Comparison of ENCODE assay signal across 16 cellular contexts in the genomic region with DNA sequence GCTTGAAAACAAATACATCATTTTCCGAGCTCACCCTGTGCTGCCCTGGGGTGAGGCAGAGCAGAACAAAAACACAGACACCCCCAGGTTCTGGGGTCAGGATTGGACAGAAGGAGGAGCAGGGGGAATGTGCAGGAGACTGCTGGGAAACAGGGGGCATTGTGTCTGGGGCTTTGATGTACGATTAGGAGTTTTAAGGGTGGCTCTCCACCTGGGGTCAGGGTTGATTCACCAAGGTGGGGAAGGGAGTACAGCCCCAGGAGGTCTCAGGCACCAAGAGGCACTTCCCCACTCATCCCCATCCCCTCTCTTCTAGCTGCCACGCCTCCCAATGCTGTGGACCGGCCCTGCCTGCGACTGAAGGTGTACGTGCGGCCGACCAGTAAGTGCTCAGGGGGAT. TPM values are rescaled to one million over a fixed set of nuclear protein-coding genes. Genes with fewer than 3 reads are reported as not detected.
DNase-seq lines count a peak whose midpoint lies in the region; ATAC-seq and TF ChIP-seq lines count a peak whose summit lies in the region.
"Had no signal": no experiment of that assay in that cellular context is flagged by ENCODE, and none has a peak within 500 bp of the region (broad histone marks: within the 10 kb centered on the region; RNA-seq: fewer than 3 reads in every experiment).

No MANE protein-coding gene starts in this region.

- H3K27ac Mint-ChIP-seq in activated naive CD8-positive, alpha-beta T cell treated with anti-CD3 and anti-CD28 coated beads for 36 hours: peak overlapping the region; percentile 68
- H3K27ac Mint-ChIP-seq in activated naive CD8-positive, alpha-beta T cell treated with anti-CD3 and anti-CD28 coated beads, Interleukin-2, amount 50 U/mL, for 24 hours: no peak overlapping the region
- H3K27ac Mint-ChIP-seq in WTC11: peak overlapping the region; percentile 56
- H3K27ac Mint-ChIP-seq in neural progenitor cell: peak overlapping the region; percentile 78
- no peak overlapping the region for H3K27ac Mint-ChIP-seq in activated CD8-positive, alpha-beta T cell treated with anti-CD3 and anti-CD28 coated beads for 36 hours
- H3K27ac Mint-ChIP-seq: HFFc6 had no signal

- no peak overlapping the region for H3K27ac ChIP-seq in neural progenitor cell
- H3K27ac ChIP-seq: GM23248 had no signal

- no peak for DNase-seq in activated naive CD8-positive, alpha-beta T cell treated with anti-CD3 and anti-CD28 coated beads for 36 hours
- DNase-seq in activated naive CD8-positive, alpha-beta T cell treated with anti-CD3 and anti-CD28 coated beads, Interleukin-2, amount 50 U/mL, for 24 hours: no peak
- DNase-seq in WTC11 (ENCODE audit: low spot score) (no peak), neural progenitor cell (ENCODE audit: low spot score) (no peak)
- DNase-seq in activated CD8-positive, alpha-beta T cell treated with anti-CD3 and anti-CD28 coated beads for 36 hours: no peak
- no peak for DNase-seq in stimulated activated CD8-positive, alpha-beta memory T cell treated with anti-CD3 and anti-CD28 coated beads, Interleukin-4, amount 100 ng/mL, for 48 hours
- DNase-seq: C1 segment of cervical spinal cord; Caco-2; CD4-positive, alpha-beta memory T cell; DMS153; DND-41; GM23248; H9; HFFc6 had no signal

- TF ChIP-seq CTCF in WTC11 (IDR thresholded peaks at IDR 0.05) (no peak), neural progenitor cell (IDR thresholded peaks at IDR 0.05) (no peak)
- no peak for TF ChIP-seq CTCF in activated CD8-positive, alpha-beta T cell treated with anti-CD3 and anti-CD28 coated beads for 36 hours (IDR thresholded peaks at IDR 0.05)

- H3K4me2 ChIP-seq in neural progenitor cell: no peak overlapping the region

- no peak overlapping the region for H3K9ac ChIP-seq in neural progenitor cell
- H3K9ac ChIP-seq: GM23248 had no signal

- peaks cover 2% of the 10 kb centered on the region for H3K4me1 Mint-ChIP-seq in activated naive CD8-positive, alpha-beta T cell treated with anti-CD3 and anti-CD28 coated beads for 36 hours
- H3K4me1 Mint-ChIP-seq in activated naive CD8-positive, alpha-beta T cell treated with anti-CD3 and anti-CD28 coated beads, Interleukin-2, amount 50 U/mL, for 24 hours: no peaks in the 10 kb centered on the region
- peaks cover 3% of the 10 kb centered on the region; the same call in 1 of the 2 replicates for H3K4me1 Mint-ChIP-seq in WTC11
- H3K4me1 Mint-ChIP-seq in neural progenitor cell: peaks cover 12% of the 10 kb centered on the region
- no peaks in the 10 kb centered on the region for H3K4me1 Mint-ChIP-seq in activated CD8-positive, alpha-beta T cell treated with anti-CD3 and anti-CD28 coated beads for 36 hours (ENCODE audit: low read depth)
- H3K4me1 Mint-ChIP-seq: CD4-positive, alpha-beta memory T cell had no signal

- H3K4me3 Mint-ChIP-seq in activated naive CD8-positive, alpha-beta T cell treated with anti-CD3 and anti-CD28 coated beads for 36 hours: no peak overlapping the region
- H3K4me3 Mint-ChIP-seq in activated naive CD8-positive, alpha-beta T cell treated with anti-CD3 and anti-CD28 coated beads, Interleukin-2, amount 50 U/mL, for 24 hours: no peak overlapping the region
- no peak overlapping the region for H3K4me3 Mint-ChIP-seq in WTC11
- no peak overlapping the region for H3K4me3 Mint-ChIP-seq in neural progenitor cell
- no peak overlapping the region for H3K4me3 Mint-ChIP-seq in activated CD8-positive, alpha-beta T cell treated with anti-CD3 and anti-CD28 coated beads for 36 hours
- H3K4me3 Mint-ChIP-seq: CD4-positive, alpha-beta memory T cell; H9; HFFc6 had no signal

- POLR2A ChIA-PET in WTC11 (lab: Charles Lee): interaction anchor here (1.5 kb wide), 1 partner anchor 13 kb away, joined by 3 read pairs; no protein-coding TSS in a partner anchor
- POLR2A ChIA-PET in activated CD8-positive, alpha-beta T cell treated with anti-CD3 and anti-CD28 coated beads for 36 hours (lab: Charles Lee): interaction anchor here (1.2 kb wide), 1 partner anchor 10 kb away, joined by 3 read pairs; no protein-coding TSS in a partner anchor

- CTCF ChIA-PET in WTC11 (lab: Charles Lee): interaction anchor here (0.7 kb wide), 2 partner anchors 11 to 32 kb away, joined by 3 read pairs; no protein-coding TSS in a partner anchor
- CTCF ChIA-PET in activated CD8-positive, alpha-beta T cell treated with anti-CD3 and anti-CD28 coated beads for 36 hours (lab: Charles Lee): no interaction called here

- H3K36me3 Mint-ChIP-seq in activated naive CD8-positive, alpha-beta T cell treated with anti-CD3 and anti-CD28 coated beads for 36 hours: no peaks in the 10 kb centered on the region
- H3K36me3 Mint-ChIP-seq in activated naive CD8-positive, alpha-beta T cell treated with anti-CD3 and anti-CD28 coated beads, Interleukin-2, amount 50 U/mL, for 24 hours (ENCODE audit: low read depth): no peaks in the 10 kb centered on the region
- H3K36me3 Mint-ChIP-seq in WTC11: no peaks in the 10 kb centered on the region
- H3K36me3 Mint-ChIP-seq in neural progenitor cell: peaks cover 5% of the 10 kb centered on the region
- no peaks in the 10 kb centered on the region for H3K36me3 Mint-ChIP-seq in activated CD8-positive, alpha-beta T cell treated with anti-CD3 and anti-CD28 coated beads for 36 hours (ENCODE audit: low read depth)
- H3K36me3 Mint-ChIP-seq: CD4-positive, alpha-beta memory T cell had no signal

- H2AFZ ChIP-seq in neural progenitor cell (replicated peaks): no peak overlapping the region
- H2AFZ ChIP-seq: GM23248 had no signal

- H3K4me3 ChIP-seq in neural progenitor cell: no peak overlapping the region
- H3K4me3 ChIP-seq: GM23248 had no signal

- no peak for ATAC-seq in activated naive CD8-positive, alpha-beta T cell treated with anti-CD3 and anti-CD28 coated beads, Interleukin-2, amount 50 U/mL, for 24 hours
- ATAC-seq in WTC11: no peak
- no peak for ATAC-seq in activated CD8-positive, alpha-beta T cell treated with anti-CD3 and anti-CD28 coated beads for 36 hours
- ATAC-seq in HG02678 (IDR thresholded peaks at IDR 0.05; ENCODE audit: unreplicated experiment): no peak
- ATAC-seq: HCT116 had no signal

- intact Hi-C loops in activated CD8-positive, alpha-beta T cell treated with anti-CD3 and anti-CD28 coated beads for 36 hours (cut with micrococcal nuclease): no loop called here

- H3K27me3 ChIP-seq in neural progenitor cell: peaks cover 18% of the 10 kb centered on the region

- peaks cover 22% of the 10 kb centered on the region for H3K27me3 Mint-ChIP-seq in activated naive CD8-positive, alpha-beta T cell treated with anti-CD3 and anti-CD28 coated beads for 36 hours
- peaks cover 8% of the 10 kb centered on the region for H3K27me3 Mint-ChIP-seq in activated naive CD8-positive, alpha-beta T cell treated with anti-CD3 and anti-CD28 coated beads, Interleukin-2, amount 50 U/mL, for 24 hours
- peaks cover 8% of the 10 kb centered on the region for H3K27me3 Mint-ChIP-seq in WTC11 (ENCODE audit: low read depth)
- H3K27me3 Mint-ChIP-seq in neural progenitor cell (ENCODE audit: insufficient read depth, low read depth): peaks cover 6% of the 10 kb centered on the region
- peaks cover 11% of the 10 kb centered on the region for H3K27me3 Mint-ChIP-seq in activated CD8-positive, alpha-beta T cell treated with anti-CD3 and anti-CD28 coated beads for 36 hours

- no peaks in the 10 kb centered on the region for H3K9me3 Mint-ChIP-seq in activated naive CD8-positive, alpha-beta T cell treated with anti-CD3 and anti-CD28 coated beads for 36 hours
- no peaks in the 10 kb centered on the region for H3K9me3 Mint-ChIP-seq in activated naive CD8-positive, alpha-beta T cell treated with anti-CD3 and anti-CD28 coated beads, Interleukin-2, amount 50 U/mL, for 24 hours
- H3K9me3 Mint-ChIP-seq in WTC11: no peaks in the 10 kb centered on the region
- no peaks in the 10 kb centered on the region for H3K9me3 Mint-ChIP-seq in neural progenitor cell
- H3K9me3 Mint-ChIP-seq in activated CD8-positive, alpha-beta T cell treated with anti-CD3 and anti-CD28 coated beads for 36 hours: no peaks in the 10 kb centered on the region
- H3K9me3 Mint-ChIP-seq: CD4-positive, alpha-beta memory T cell; H9; HFFc6 had no signal

- peaks cover 13% of the 10 kb centered on the region for H3K4me1 ChIP-seq in neural progenitor cell
- H3K4me1 ChIP-seq: Caco-2 had no signal

- H3K36me3 ChIP-seq in neural progenitor cell: no peaks in the 10 kb centered on the region

- H3K9me3 ChIP-seq in neural progenitor cell (ENCODE audit: low read depth): no peaks in the 10 kb centered on the region
- H3K9me3 ChIP-seq: Caco-2 had no signal

- no peaks in the 10 kb centered on the region for H3K79me2 ChIP-seq in neural progenitor cell (ENCODE audit: low read depth)

- peaks cover 15% of the 10 kb centered on the region for H3F3A ChIP-seq in neural progenitor cell (ENCODE audit: low read depth)

- H4K20me1 ChIP-seq in neural progenitor cell (ENCODE audit: low read depth): peaks cover 35% of the 10 kb centered on the region

TF ChIP-seq in WTC11, 78 proteins besides CTCF, POLR2A, EP300 and RAD21 (continues in another document):
- TF ChIP-seq NFATC4 (CRISPR knock-in tag; IDR thresholded peaks at IDR 0.05): no peak
- no peak for TF ChIP-seq CBFB (CRISPR knock-in tag; IDR thresholded peaks at IDR 0.05; ENCODE audit: low read depth)

RNA-seq across cellular contexts. Expression of a gene that starts 12.6 kb away (rescaled TPM):
- total RNA-seq in activated naive CD8-positive, alpha-beta T cell treated with anti-CD3 and anti-CD28 coated beads for 36 hours: not detected
- 11.4 to 14.2 TPM (median 12.6 TPM) in 3 replicates for total RNA-seq in WTC11 (2021)
- total RNA-seq in neural progenitor cell (ENCODE audit: low replicate concordance): 13.2 and 34.7 TPM in 2 replicates
- not detected for total RNA-seq in activated CD8-positive, alpha-beta T cell treated with anti-CD3 and anti-CD28 coated beads for 36 hours
- total RNA-seq: CD4-positive, alpha-beta memory T cell; GM23248; HFFc6 had no signal

RNA-seq across cellular contexts. Expression of a gene that starts 22.9 kb away (rescaled TPM):
- total RNA-seq in activated naive CD8-positive, alpha-beta T cell treated with anti-CD3 and anti-CD28 coated beads for 36 hours: 100 to 1,000 TPM in 1 of 2 experiments, 10 to 100 TPM in 1; 99.8 to 101 TPM
- 59.4 to 65.9 TPM (median 65.7 TPM) in 3 replicates for total RNA-seq in WTC11 (2021)
- total RNA-seq in neural progenitor cell (ENCODE audit: low replicate concordance): 4.8 and 14.6 TPM in 2 replicates
- total RNA-seq in activated CD8-positive, alpha-beta T cell treated with anti-CD3 and anti-CD28 coated beads for 36 hours: 10 to 100 TPM; 77.0 to 88.0 TPM

RNA-seq across cellular contexts. Expression of a gene that starts 29.1 kb away (rescaled TPM):
- total RNA-seq in activated naive CD8-positive, alpha-beta T cell treated with anti-CD3 and anti-CD28 coated beads for 36 hours: 100 to 1,000 TPM; 208 to 216 TPM
- total RNA-seq in WTC11 (2021) (256 to 298 TPM (median 256 TPM) in 3 replicates), neural progenitor cell (ENCODE audit: low replicate concordance) (395 and 737 TPM in 2 replicates)
- 100 to 1,000 TPM; 161 to 180 TPM for total RNA-seq in activated CD8-positive, alpha-beta T cell treated with anti-CD3 and anti-CD28 coated beads for 36 hours

RNA-seq across cellular contexts. Expression of a gene that starts 49.9 kb away (rescaled TPM):
- total RNA-seq in activated naive CD8-positive, alpha-beta T cell treated with anti-CD3 and anti-CD28 coated beads for 36 hours: 10 to 100 TPM; 29.3 to 29.6 TPM
- 189 to 190 TPM (median 189 TPM) in 3 replicates for total RNA-seq in WTC11 (2021)
- 16.1 and 51.3 TPM in 2 replicates for total RNA-seq in neural progenitor cell (ENCODE audit: low replicate concordance)
- total RNA-seq in activated CD8-positive, alpha-beta T cell treated with anti-CD3 and anti-CD28 coated beads for 36 hours: 10 to 100 TPM; 41.1 to 43.9 TPM

RNA-seq across cellular contexts. Expression of a gene that starts 56.7 kb away (rescaled TPM):
- total RNA-seq in activated naive CD8-positive, alpha-beta T cell treated with anti-CD3 and anti-CD28 coated beads for 36 hours: 100 to 1,000 TPM; 175 to 177 TPM
- total RNA-seq in WTC11 (2021) (262 to 277 TPM (median 270 TPM) in 3 replicates), neural progenitor cell (ENCODE audit: low replicate concordance) (7.1 and 52.0 TPM in 2 replicates)
- total RNA-seq in activated CD8-positive, alpha-beta T cell treated with anti-CD3 and anti-CD28 coated beads for 36 hours: 100 to 1,000 TPM; 186 to 199 TPM

Comparison
In these comparisons a context has a peak if more than half of its experiments do, and no peak if none do; other contexts are left out.
1. H3K27ac Mint-ChIP-seq: peak in activated naive CD8-positive, alpha-beta T cell treated with anti-CD3 and anti-CD28 coated beads for 36 hours (single experiment), WTC11 (single experiment) and neural progenitor cell (single experiment); none in activated naive CD8-positive, alpha-beta T cell treated with anti-CD3 and anti-CD28 coated beads, Interleukin-2, amount 50 U/mL, for 24 hours (single experiment) and activated CD8-positive, alpha-beta T cell treated with anti-CD3 and anti-CD28 coated beads for 36 hours (single experiment).
2. RNA of a gene that starts 12.6 kb away (total RNA-seq): 13.2 to 34.7 TPM in neural progenitor cell and 11.4 to 14.2 TPM in WTC11; not detected in activated naive CD8-positive, alpha-beta T cell treated with anti-CD3 and anti-CD28 coated beads for 36 hours and not detected in activated CD8-positive, alpha-beta T cell treated with anti-CD3 and anti-CD28 coated beads for 36 hours; every median in the first group is over 10 times any median in the second.